Comparison of ENCODE assay signal across 1 cellular context in the genomic region with DNA sequence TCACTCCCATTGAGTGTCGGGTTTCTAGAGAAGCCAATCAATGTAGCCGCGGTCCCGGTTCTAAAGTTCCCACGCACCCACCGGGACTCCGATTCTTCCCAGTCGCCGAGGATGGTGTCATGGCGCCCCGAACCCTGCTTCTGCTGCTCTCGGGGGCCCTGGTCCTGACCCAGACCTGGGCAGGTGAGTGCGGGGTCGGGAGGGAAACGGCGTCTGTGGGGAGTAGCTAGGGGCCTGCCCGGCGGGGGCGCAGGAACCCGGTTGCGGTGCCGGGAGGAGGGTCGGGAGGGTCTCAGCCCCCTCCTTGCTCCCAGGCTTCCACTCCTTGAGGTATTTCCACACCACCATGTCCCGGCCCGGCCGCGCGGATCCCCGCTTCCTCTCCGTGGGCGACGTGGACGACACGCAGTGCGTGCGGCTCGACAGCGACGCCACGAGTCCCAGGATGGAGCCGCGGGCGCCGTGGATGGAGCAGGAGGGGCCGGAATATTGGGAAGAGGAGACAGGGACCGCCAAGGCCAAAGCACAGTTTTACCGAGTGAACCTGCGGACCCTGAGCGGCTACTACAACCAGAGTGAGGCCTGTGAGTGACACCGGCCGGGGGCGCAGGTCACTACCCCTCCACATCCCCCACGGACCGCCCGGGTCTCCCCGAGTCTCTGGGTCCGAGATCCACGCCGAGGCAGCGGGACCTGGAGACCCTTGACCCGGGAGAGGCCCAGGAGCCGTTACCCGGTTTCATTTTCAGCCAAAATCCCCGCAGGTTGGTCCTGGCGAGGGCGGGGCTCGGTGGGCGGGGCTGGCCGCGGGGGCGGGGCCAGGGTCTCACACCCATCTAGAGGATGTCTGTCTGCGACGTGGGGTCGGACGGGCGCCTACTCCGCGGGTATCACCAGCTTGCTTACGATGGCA.
TF ChIP-seq lines count a peak whose summit lies in the region.

No MANE protein-coding gene starts in this region.

TF ChIP-seq in H1, 55 proteins besides CTCF, POLR2A, EP300 and RAD21 (continued from another document):
- TF ChIP-seq, protein P1, sequence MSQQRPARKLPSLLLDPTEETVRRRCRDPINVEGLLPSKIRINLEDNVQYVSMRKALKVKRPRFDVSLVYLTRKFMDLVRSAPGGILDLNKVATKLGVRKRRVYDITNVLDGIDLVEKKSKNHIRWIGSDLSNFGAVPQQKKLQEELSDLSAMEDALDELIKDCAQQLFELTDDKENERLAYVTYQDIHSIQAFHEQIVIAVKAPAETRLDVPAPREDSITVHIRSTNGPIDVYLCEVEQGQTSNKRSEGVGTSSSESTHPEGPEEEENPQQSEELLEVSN (IDR thresholded peaks at IDR 0.05), result no peak
- TF ChIP-seq SUZ12 (IDR thresholded peaks at IDR 0.05; ENCODE audit: low read length) (peak; percentile 26; the same call in 1 of the 2 replicates), JUND (IDR thresholded peaks at IDR 0.05; ENCODE audit: low read length) (no peak), SIRT6 (IDR thresholded peaks at IDR 0.05; ENCODE audit: low read length) (no peak), ATF2 (IDR thresholded peaks at IDR 0.05; ENCODE audit: low read length) (no peak), RXRA (IDR thresholded peaks at IDR 0.05; ENCODE audit: insufficient read depth, low read depth, low read length) (no peak), TCF12 (IDR thresholded peaks at IDR 0.05; ENCODE audit: low read depth, low read length) (no peak), EGR1 (IDR thresholded peaks at IDR 0.05; ENCODE audit: borderline replicate concordance, low read depth, low read length) (no peak), BRCA1 (IDR thresholded peaks at IDR 0.05; ENCODE audit: low read depth, low read length) (no peak), CBX8 (IDR thresholded peaks at IDR 0.05; ENCODE audit: borderline replicate concordance, low read depth, low read length) (no peak), GTF2F1 (IDR thresholded peaks at IDR 0.05; ENCODE audit: borderline replicate concordance, low read depth, low read length) (no peak), FOSL1 (IDR thresholded peaks at IDR 0.05; ENCODE audit: insufficient read depth, low read depth, low read length) (no peak), SP4 (IDR thresholded peaks at IDR 0.05; ENCODE audit: low read length) (no peak), ASH2L (IDR thresholded peaks at IDR 0.05; ENCODE audit: low read length) (peak; percentile 23), CHD2 (IDR thresholded peaks at IDR 0.05; ENCODE audit: low read length) (no peak), PHF8 (conservative IDR thresholded peaks at IDR 0.05; ENCODE audit: low read depth, low read length) (peak; percentile 35; the same call in 1 of the 2 replicates), RBBP5 (IDR thresholded peaks at IDR 0.05; ENCODE audit: borderline replicate concordance, low read depth, low read length) (no peak), HDAC6 (IDR thresholded peaks at IDR 0.05; ENCODE audit: low read depth, low read length) (no peak), EZH2 (IDR thresholded peaks at IDR 0.05; ENCODE audit: low read depth, low read length, severe bottlenecking) (peak; percentile 15), CHD1 (IDR thresholded peaks at IDR 0.05; ENCODE audit: low read depth, low read length) (no peak), BCL11A (IDR thresholded peaks at IDR 0.05; ENCODE audit: low read depth in 2 of 2, low read length in 2 of 2) (no peak), SIN3A (conservative IDR thresholded peaks at IDR 0.05 in 1 of 2, IDR thresholded peaks at IDR 0.05 in 1 of 2; ENCODE audit: low read depth in 1 of 2, low read length in 2 of 2) (no peak; a peak in 1 of 4 replicates), SP2 (IDR thresholded peaks at IDR 0.05; ENCODE audit: low read length) (no peak)
